In the genomic region with DNA sequence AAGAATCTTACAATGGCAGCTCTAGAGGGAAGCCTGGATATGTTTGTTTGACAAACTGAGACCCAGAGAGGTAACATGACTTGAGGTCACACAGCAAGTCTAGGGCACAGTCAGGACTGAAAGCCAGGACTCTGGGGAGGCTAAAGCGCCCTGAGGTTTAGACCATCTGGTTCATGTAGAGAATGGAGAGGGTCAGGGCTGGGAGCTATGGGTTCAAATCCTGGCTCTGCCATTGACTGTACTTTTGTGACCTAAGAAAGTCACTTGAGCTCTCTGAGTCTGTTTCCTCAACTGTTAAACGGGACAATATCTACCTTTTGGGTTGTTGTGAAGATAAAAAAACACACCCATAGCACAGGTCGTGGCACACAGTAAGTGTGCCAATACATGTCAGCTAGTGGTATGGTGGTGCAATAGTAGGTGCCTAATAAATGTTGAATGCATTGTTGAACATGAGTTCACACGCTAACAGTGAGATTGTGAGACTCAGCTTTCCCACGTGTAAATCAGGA, we compare ENCODE assay signal across 8 cellular contexts. TPM values are rescaled to one million over a fixed set of nuclear protein-coding genes. Genes with fewer than 3 reads are reported as not detected.
DNase-seq lines count a peak whose midpoint lies in the region; ATAC-seq, FAIRE-seq and TF ChIP-seq lines count a peak whose summit lies in the region.

No MANE protein-coding gene starts in this region.

- H2AFZ ChIP-seq in PC-3 (ENCODE audit: low read length) (peak overlapping the region; percentile 97; the same call in 1 of the 2 replicates), endothelial cell of umbilical vein (ENCODE audit: low read depth, low read length) (peak overlapping the region; percentile 95), parathyroid adenoma (peak overlapping the region; percentile 99)

- H4K20me1 ChIP-seq in PC-3 (ENCODE audit: low read length) = no peaks in the 10 kb centered on the region
- no peaks in the 10 kb centered on the region for H4K20me1 ChIP-seq in endothelial cell of umbilical vein (replicated peaks; ENCODE audit: control insufficient read depth, extremely low read depth, insufficient read depth, low read length)

- H3K9me3 Mint-ChIP-seq in CD4-positive, alpha-beta memory T cell = peaks cover 0 to 2% (median 0%) of the 10 kb centered on the region in 8 donors

- peak overlapping the region; percentile 100 for H3K4me2 ChIP-seq in PC-3 (ENCODE audit: low read length)
- peak overlapping the region; percentile 82 for H3K4me2 ChIP-seq in endothelial cell of umbilical vein (ENCODE audit: insufficient read depth, low read length)
- H3K4me2 ChIP-seq in parathyroid adenoma (ENCODE audit: low read length) = peak overlapping the region; percentile 85

- H3K9me1 ChIP-seq in endothelial cell of umbilical vein (replicated peaks; ENCODE audit: control insufficient read depth, extremely low read depth, insufficient read depth, low read length) = no peaks in the 10 kb centered on the region

- no peaks in the 10 kb centered on the region for H3K9me2 ChIP-seq in PC-3 (replicated peaks; ENCODE audit: low read length)

- H3K27me3 Mint-ChIP-seq in CD4-positive, alpha-beta memory T cell = no peaks in the 10 kb centered on the region

- H3K36me3 Mint-ChIP-seq in CD4-positive, alpha-beta memory T cell = peaks cover 0 to 8% of the 10 kb centered on the region in 2 donors

- H3K27me3 ChIP-seq in CD4-positive, alpha-beta memory T cell (ENCODE audit: insufficient read depth, low read length) = no peaks in the 10 kb centered on the region
- no peaks in the 10 kb centered on the region for H3K27me3 ChIP-seq in PC-3 (ENCODE audit: low read length)
- no peaks in the 10 kb centered on the region for H3K27me3 ChIP-seq in endothelial cell of umbilical vein (ENCODE audit: control insufficient read depth in 2 of 2, insufficient read depth in 2 of 2, low read length in 2 of 2)
- H3K27me3 ChIP-seq in parathyroid adenoma (ENCODE audit: control insufficient read depth, insufficient read depth, low read length) = no peaks in the 10 kb centered on the region

- H3K4me3 Mint-ChIP-seq in CD4-positive, alpha-beta memory T cell = peak overlapping the region; percentile 88 to 97 (median 94)

- H3K4me1 ChIP-seq in CD4-positive, alpha-beta memory T cell (ENCODE audit: insufficient read depth, low read length) = peaks cover 16% of the 10 kb centered on the region
- peaks cover 20% of the 10 kb centered on the region for H3K4me1 ChIP-seq in PC-3 (ENCODE audit: insufficient read depth, low read length)
- H3K4me1 ChIP-seq in endothelial cell of umbilical vein (ENCODE audit: control insufficient read depth, extremely low read depth, insufficient read depth, low read length) = peaks cover 11% of the 10 kb centered on the region
- peaks cover 20% of the 10 kb centered on the region for H3K4me1 ChIP-seq in parathyroid adenoma

- POLR2A ChIA-PET in CD4-positive, alpha-beta memory T cell (lab: Charles Lee; ENCODE audit: partially characterized antibody) = interaction anchor here (1.6 to 3.4 kb wide), 2 partner anchors 26 to 187 kb away, joined by 4 to 34 read pairs; a partner anchor contains a TSS
- POLR2A ChIA-PET in PC-3 (lab: Charles Lee; ENCODE audit: unreplicated experiment) = no interaction called here
- POLR2A ChIA-PET in endothelial cell of umbilical vein (lab: Charles Lee) = interaction anchor here (1.6 to 1.8 kb wide), 2 partner anchors 122 to 145 kb away, joined by 4 read pairs; a partner anchor contains a TSS

- peak overlapping the region; percentile 94 to 100 (median 97) for H3K27ac Mint-ChIP-seq in CD4-positive, alpha-beta memory T cell

- peak overlapping the region; percentile 90 for H3K27ac ChIP-seq in CD4-positive, alpha-beta memory T cell (ENCODE audit: low read depth, low read length)
- H3K27ac ChIP-seq in PC-3 (ENCODE audit: low read length) (no peak overlapping the region), endothelial cell of umbilical vein (ENCODE audit: insufficient read depth, low read depth, low read length) (no peak overlapping the region), parathyroid adenoma (peak overlapping the region; percentile 97)

- peaks cover 9 to 37% (median 15%) of the 10 kb centered on the region in 4 donors for H3K4me1 Mint-ChIP-seq in CD4-positive, alpha-beta memory T cell

- no peaks in the 10 kb centered on the region for H3F3A ChIP-seq in PC-3 (ENCODE audit: low read length, unreplicated experiment)

- dilution Hi-C loops in endothelial cell of umbilical vein (cut with MboI; ENCODE audit: extremely low pct_ligation_motif_present, low sequenced_read_pairs) = no loop called here

- TF ChIP-seq CTCF in PC-3 (conservative IDR thresholded peaks at IDR 0.05; ENCODE audit: low read depth, low read length) = no peak
- no peak for TF ChIP-seq CTCF in endothelial cell of umbilical vein (IDR thresholded peaks at IDR 0.05; ENCODE audit: extremely low read depth in 1 of 2, insufficient read depth in 1 of 2, low read depth in 1 of 2, low read length in 2 of 2)
- TF ChIP-seq CTCF in parathyroid adenoma (IDR thresholded peaks at IDR 0.05) = no peak

- no peak for FAIRE-seq in endothelial cell of umbilical vein (lab: Jason Lieb, UNC)

- no peak for ATAC-seq in PC-3
- no peak for ATAC-seq in activated CD4-positive, CD25-positive, alpha-beta regulatory T cell treated with anti-CD3 and anti-CD28 coated beads, Interleukin-2, amount 50 U/mL, for 24 hours

- no peaks in the 10 kb centered on the region for H3K36me3 ChIP-seq in CD4-positive, alpha-beta memory T cell (ENCODE audit: insufficient read depth, low read length)
- H3K36me3 ChIP-seq in PC-3 (ENCODE audit: low read depth, low read length) = no peaks in the 10 kb centered on the region
- H3K36me3 ChIP-seq in endothelial cell of umbilical vein (ENCODE audit: control insufficient read depth in 2 of 2, extremely low read depth in 1 of 2, insufficient read depth in 2 of 2, low read length in 2 of 2) = no peaks in the 10 kb centered on the region
- no peaks in the 10 kb centered on the region for H3K36me3 ChIP-seq in parathyroid adenoma (ENCODE audit: control insufficient read depth, insufficient read depth, low read length)

- BruUV-seq in PC-3 (replicated peaks; lab: Mats Ljungman, UMichigan) (TSS peak; percentile 76), endothelial cell of umbilical vein (replicated peaks; lab: Mats Ljungman, UMichigan) (no TSS peak)

- no peak for TF ChIP-seq POLR2A in endothelial cell of umbilical vein (IDR thresholded peaks at IDR 0.05; ENCODE audit: low read depth, low read length)

- DNase-seq in CD4-positive, alpha-beta memory T cell = no peak
- DNase-seq in PC-3 (no peak), endothelial cell of umbilical vein (ENCODE audit: low read depth, low spot score) (no peak), activated gamma-delta T cell treated with Interleukin-2 at 50 U/mL for 16 hours (no peak), kidney glomerular epithelial cell (lab: John Stamatoyannopoulos, UW) (no peak), RKO (ENCODE audit: low spot score) (no peak)

- H3K9ac ChIP-seq in PC-3 (ENCODE audit: low read length) = no peak overlapping the region
- H3K9ac ChIP-seq in endothelial cell of umbilical vein (replicated peaks; ENCODE audit: extremely low read depth, insufficient read depth, low read length) = peak overlapping the region; percentile 97
- H3K9ac ChIP-seq in parathyroid adenoma = no peak overlapping the region

- intact Hi-C loops in CD4-positive, alpha-beta memory T cell (cut with micrococcal nuclease) = no loop called here
- intact Hi-C loops in PC-3 (cut with micrococcal nuclease) (no loop called here), endothelial cell of umbilical vein (cut with micrococcal nuclease) (no loop called here)

- H3K4me3 ChIP-seq in CD4-positive, alpha-beta memory T cell (ENCODE audit: low read length in 2 of 2) = peak overlapping the region; percentile 56 to 64
- H3K4me3 ChIP-seq in PC-3 (ENCODE audit: low read length) (peak overlapping the region; percentile 85), endothelial cell of umbilical vein (replicated peaks in 1 of 3; ENCODE audit: insufficient read depth in 1 of 3, low read depth in 1 of 3, low read length in 3 of 3) (peak overlapping the region in 2 of 3 experiments; percentile 75 to 79), parathyroid adenoma (ENCODE audit: low read depth, low read length) (peak overlapping the region; percentile 75)

- no peaks in the 10 kb centered on the region for H3K9me3 ChIP-seq in CD4-positive, alpha-beta memory T cell (ENCODE audit: control insufficient read depth in 1 of 2, low read length in 2 of 2)
- no peaks in the 10 kb centered on the region for H3K9me3 ChIP-seq in PC-3 (ENCODE audit: low read length)
- H3K9me3 ChIP-seq in endothelial cell of umbilical vein (replicated peaks; ENCODE audit: control insufficient read depth, insufficient read depth, low read length) = no peaks in the 10 kb centered on the region
- H3K9me3 ChIP-seq in parathyroid adenoma (ENCODE audit: control insufficient read depth, low read length) = no peaks in the 10 kb centered on the region

- no peaks in the 10 kb centered on the region for H3K79me2 ChIP-seq in PC-3 (ENCODE audit: low read length)
- no peaks in the 10 kb centered on the region for H3K79me2 ChIP-seq in endothelial cell of umbilical vein (ENCODE audit: control insufficient read depth, insufficient read depth, low read length)
- H3K79me2 ChIP-seq in parathyroid adenoma = peaks cover 2% of the 10 kb centered on the region

- CTCF ChIA-PET in CD4-positive, alpha-beta memory T cell (lab: Charles Lee; ENCODE audit: partially characterized antibody) = interaction anchor here (0.7 to 8.8 kb wide), 3 partner anchors 11 to 390 kb away, joined by 3 to 148 read pairs (median 4); no protein-coding TSS in a partner anchor
- CTCF ChIA-PET in PC-3 (lab: Charles Lee) (interaction anchor here (1.0 kb wide), 1 partner anchor 67 kb away, joined by 3 read pairs; no protein-coding TSS in a partner anchor), endothelial cell of umbilical vein (lab: Charles Lee) (interaction anchor here (1.1 to 2.3 kb wide), 6 partner anchors 10 to 144 kb away, joined by 3 to 13 read pairs (median 7); a partner anchor contains a TSS)

RNA-seq across cellular contexts. Expression of a gene that starts 1.0 kb away (rescaled TPM):
- 1 to 10 TPM in 1 of 2 experiments, under 1 TPM in 1; 0.86 to 1.2 TPM for total RNA-seq in CD4-positive, alpha-beta memory T cell
- polyA plus RNA-seq in CD4-positive, alpha-beta memory T cell = under 1 TPM in 1 of 2 donors, not detected in 1; 0.23 TPM
- total RNA-seq in PC-3 (2014; rRNA removed) = 2.1 and 3.3 TPM in 2 replicates
- 30.5 and 36.4 TPM in 2 replicates for total RNA-seq in endothelial cell of umbilical vein
- polyA plus RNA-seq in endothelial cell of umbilical vein = 14.5 and 18.3 TPM in 2 replicates
- polyA plus RNA-seq in endothelial cell of umbilical vein (2011; cell fraction: cytosol; rRNA removed) = 12.5 and 13.4 TPM in 2 replicates
- polyA plus RNA-seq in endothelial cell of umbilical vein (2011; cell fraction: nucleus; rRNA removed) = 29.6 and 30.9 TPM in 2 replicates
- 25.5 and 33.0 TPM in 2 replicates for polyA plus RNA-seq in endothelial cell of umbilical vein (2012)
- 17.9 and 21.4 TPM in 2 replicates for polyA minus RNA-seq in endothelial cell of umbilical vein
- polyA minus RNA-seq in endothelial cell of umbilical vein (2011; cell fraction: cytosol; rRNA and poly(A)+ RNA removed) = 1.6 TPM
- 11.5 and 14.0 TPM in 2 replicates for polyA minus RNA-seq in endothelial cell of umbilical vein (2011; cell fraction: nucleus; rRNA and poly(A)+ RNA removed)

RNA-seq across cellular contexts. Expression of a gene that starts 26.2 kb away (rescaled TPM):
- total RNA-seq in CD4-positive, alpha-beta memory T cell = 10 to 100 TPM; 15.1 to 18.2 TPM
- polyA plus RNA-seq in CD4-positive, alpha-beta memory T cell = 10 to 100 TPM; 24.1 to 34.2 TPM
- total RNA-seq in PC-3 (2014; rRNA removed) (24.5 and 27.9 TPM in 2 replicates), endothelial cell of umbilical vein (20.3 and 23.3 TPM in 2 replicates)
- polyA plus RNA-seq in endothelial cell of umbilical vein = 81.8 and 82.2 TPM in 2 replicates
- 41.0 and 44.8 TPM in 2 replicates for polyA plus RNA-seq in endothelial cell of umbilical vein (2011; cell fraction: cytosol; rRNA removed)
- polyA plus RNA-seq in endothelial cell of umbilical vein (2011; cell fraction: nucleus; rRNA removed) = 26.5 and 32.9 TPM in 2 replicates
- polyA plus RNA-seq in endothelial cell of umbilical vein (2012) = 23.4 and 24.9 TPM in 2 replicates
- polyA minus RNA-seq in endothelial cell of umbilical vein = 87.5 and 93.2 TPM in 2 replicates
- polyA minus RNA-seq in endothelial cell of umbilical vein (2011; cell fraction: cytosol; rRNA and poly(A)+ RNA removed) = 30.0 TPM
- polyA minus RNA-seq in endothelial cell of umbilical vein (2011; cell fraction: nucleus; rRNA and poly(A)+ RNA removed) = 16.3 and 38.1 TPM in 2 replicates

Comparison
In these comparisons a context has a peak if more than half of its experiments do, and no peak if none do; other contexts are left out.
1. H3K27ac ChIP-seq: peak in CD4-positive, alpha-beta memory T cell (single experiment) and parathyroid adenoma (single experiment); none in PC-3 (single experiment) and endothelial cell of umbilical vein (single experiment).
2. Peak in every context shown above with its lines, with median percentiles within 50 percentile points of each other: H3K4me3 ChIP-seq, H2AFZ ChIP-seq and H3K4me2 ChIP-seq.